Comparison of ENCODE assay signal across 21 cellular contexts in genomic region chr11:33864479-33864878, GRCh38.
"Had no signal": no experiment of that assay in that cellular context is flagged by ENCODE, and none has a peak within 500 bp of the region (broad histone marks: within the 10 kb centered on the region; RNA-seq: fewer than 3 reads in every experiment).

No MANE protein-coding gene starts in this region.

- H3K27me3 ChIP-seq: gastrocnemius medialis, ovary, right atrium auricular region, suprapubic skin, thyroid gland, vagina had no signal

- H3K36me3 Mint-ChIP-seq: naive thymus-derived CD4-positive, alpha-beta T cell; type B pancreatic cell had no signal

- H3K9me3 ChIP-seq: gastrocnemius medialis, heart right ventricle, ovary, right atrium auricular region, suprapubic skin, thyroid gland, vagina had no signal

- H3K4me3 Mint-ChIP-seq: naive thymus-derived CD4-positive, alpha-beta T cell; nephron progenitor cell; type B pancreatic cell had no signal

- H3K36me3 ChIP-seq: ovary, right atrium auricular region, thyroid gland, vagina had no signal

- H3K27ac Mint-ChIP-seq: naive thymus-derived CD4-positive, alpha-beta T cell; nephron progenitor cell; type B pancreatic cell had no signal

- DNase-seq: cortex of kidney; dorsolateral prefrontal cortex; effector CD8-positive, alpha-beta T cell; gastrocnemius medialis; heart right ventricle; hypothalamus; mammary epithelial cell; naive thymus-derived CD4-positive, alpha-beta T cell; nephron progenitor cell; nucleus accumbens; ovary; small intestine; stimulated activated CD4-positive, alpha-beta T cell treated with anti-CD3 and anti-CD28 coated beads, Interleukin-2, amount 100 ng/mL, for 48 hours; stimulated activated naive CD8-positive, alpha-beta T cell treated with anti-CD3 and anti-CD28 coated beads, Interleukin-15, Interleukin-2, amounts not matched to agents 100 U/mL and 50 U/mL, for 24 hours had no signal

- H3K27ac ChIP-seq: gastrocnemius medialis, heart right ventricle, ovary, right atrium auricular region, suprapubic skin, vagina had no signal

- H3K9me3 Mint-ChIP-seq: naive thymus-derived CD4-positive, alpha-beta T cell; nephron progenitor cell; type B pancreatic cell had no signal

- ATAC-seq: esophagus mucosa; gastrocnemius medialis; left lobe of liver; naive thymus-derived CD4-positive, alpha-beta T cell; stimulated activated naive CD8-positive, alpha-beta T cell treated with anti-CD3 and anti-CD28 coated beads, Interleukin-15, Interleukin-2, amounts not matched to agents 100 U/mL and 50 U/mL, for 24 hours had no signal

- H3K4me3 ChIP-seq: gastrocnemius medialis, heart right ventricle, ovary, right atrium auricular region, suprapubic skin, thyroid gland, vagina had no signal
